11 cellular contexts compared by ENCODE assay signal in the genomic region with DNA sequence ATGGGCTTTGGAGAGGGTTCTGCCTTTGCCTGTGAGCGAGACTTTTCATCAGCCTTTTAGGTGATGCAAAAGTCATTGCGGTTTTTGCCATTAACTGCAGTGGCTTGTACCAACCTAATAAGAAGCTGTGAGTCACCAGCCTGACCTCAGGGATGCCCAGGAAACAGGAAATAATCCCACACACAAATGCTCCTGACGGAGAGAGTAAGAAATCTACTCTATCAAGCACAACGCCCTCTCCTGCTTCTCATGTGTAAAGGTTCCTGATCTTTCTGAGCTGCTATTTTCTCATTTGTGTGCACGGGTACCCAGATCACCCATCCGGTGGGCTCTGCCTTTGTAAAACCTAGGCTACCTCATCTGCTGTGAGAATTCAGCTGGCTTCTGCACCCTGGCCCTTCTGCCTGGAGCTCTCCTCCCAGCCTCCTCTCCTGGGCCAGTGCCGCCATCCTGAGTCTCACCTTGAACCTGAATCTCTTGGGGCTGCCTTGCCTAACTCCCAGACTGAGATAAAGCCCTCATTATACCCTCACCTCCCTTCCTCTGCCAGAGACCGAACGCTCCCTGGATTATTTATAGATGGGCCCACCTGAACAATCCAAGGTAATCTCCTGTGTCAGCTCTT.
DNase-seq lines count a peak whose midpoint lies in the region; TF ChIP-seq lines count a peak whose summit lies in the region.
"Had no signal": no experiment of that assay in that cellular context is flagged by ENCODE, and none has a peak within 500 bp of the region (broad histone marks: within the 10 kb centered on the region; RNA-seq: fewer than 3 reads in every experiment).

No MANE protein-coding gene starts in this region.

- POLR2A ChIA-PET in CD8-positive, alpha-beta memory T cell (lab: Charles Lee): no interaction called here

- H3K27ac Mint-ChIP-seq in activated naive CD4-positive, alpha-beta T cell treated with anti-CD3 and anti-CD28 coated beads, Interleukin-2, amount 10 ng/mL, durations not matched to agents 7 days and 5 days: no peak overlapping the region
- no peak overlapping the region for H3K27ac Mint-ChIP-seq in CD8-positive, alpha-beta memory T cell

- H3K9me3 Mint-ChIP-seq in activated naive CD4-positive, alpha-beta T cell treated with anti-CD3 and anti-CD28 coated beads, Interleukin-2, amount 10 ng/mL, durations not matched to agents 7 days and 5 days: peaks cover 3% of the 10 kb centered on the region
- peaks cover 0 to 4% (median 0%) of the 10 kb centered on the region in 5 donors for H3K9me3 Mint-ChIP-seq in CD8-positive, alpha-beta memory T cell

- no peaks in the 10 kb centered on the region for H3K27me3 ChIP-seq in H7 (ENCODE audit: control insufficient read depth, insufficient read depth, low read length)
- no peaks in the 10 kb centered on the region for H3K27me3 ChIP-seq in CD8-positive, alpha-beta memory T cell (ENCODE audit: insufficient read depth, low read length, poor library complexity, severe bottlenecking)

- DNase-seq in H7 (peak; percentile 63), OCI-M1 (lab: John Stamatoyannopoulos, UW) (peak; percentile 24), epithelial cell of proximal tubule (ENCODE audit: low read depth) (peak; percentile 55), renal cortical epithelial cell (ENCODE audit: low read depth) (peak; percentile 88), NCI-H446 (lab: John Stamatoyannopoulos, UW) (no peak), GF-D8 (lab: John Stamatoyannopoulos, UW) (no peak)
- DNase-seq in activated naive CD4-positive, alpha-beta T cell treated with anti-CD3 and anti-CD28 coated beads, Interleukin-2, amount 10 ng/mL, durations not matched to agents 7 days and 5 days: no peak
- DNase-seq in CD8-positive, alpha-beta memory T cell: no peak

- H3K36me3 ChIP-seq in H7 (replicated peaks; ENCODE audit: control insufficient read depth, insufficient read depth, low read length): no peaks in the 10 kb centered on the region
- no peaks in the 10 kb centered on the region for H3K36me3 ChIP-seq in CD8-positive, alpha-beta memory T cell (ENCODE audit: insufficient read depth, low read length)
- H3K36me3 ChIP-seq: adrenal gland had no signal

- no peak overlapping the region for H3K4me3 Mint-ChIP-seq in activated naive CD4-positive, alpha-beta T cell treated with anti-CD3 and anti-CD28 coated beads, Interleukin-2, amount 10 ng/mL, durations not matched to agents 7 days and 5 days
- H3K4me3 Mint-ChIP-seq in CD8-positive, alpha-beta memory T cell: no peak overlapping the region

- H3K9me3 ChIP-seq in CD8-positive, alpha-beta memory T cell (ENCODE audit: low read length): no peaks in the 10 kb centered on the region
- H3K9me3 ChIP-seq: adrenal gland had no signal

- no peaks in the 10 kb centered on the region for H3K4me1 ChIP-seq in CD8-positive, alpha-beta memory T cell (ENCODE audit: insufficient read depth, low read length)
- H3K4me1 ChIP-seq: adrenal gland had no signal

- peak; percentile 41 for TF ChIP-seq CTCF in epithelial cell of proximal tubule (conservative IDR thresholded peaks at IDR 0.05; ENCODE audit: low read depth, low read length)

- CTCF ChIA-PET in activated naive CD4-positive, alpha-beta T cell treated with anti-CD3 and anti-CD28 coated beads, Interleukin-2, amount 10 ng/mL, durations not matched to agents 7 days and 5 days (lab: Charles Lee): no interaction called here
- CTCF ChIA-PET in CD8-positive, alpha-beta memory T cell (lab: Charles Lee): no interaction called here

- no peak overlapping the region for H3K27ac ChIP-seq in CD8-positive, alpha-beta memory T cell (ENCODE audit: low read depth, low read length)
- H3K27ac ChIP-seq: adrenal gland, SK-N-MC had no signal

- H3K36me3 Mint-ChIP-seq in activated naive CD4-positive, alpha-beta T cell treated with anti-CD3 and anti-CD28 coated beads, Interleukin-2, amount 10 ng/mL, durations not matched to agents 7 days and 5 days: no peaks in the 10 kb centered on the region
- peaks cover 0 to 3% (median 0%) of the 10 kb centered on the region in 3 donors for H3K36me3 Mint-ChIP-seq in CD8-positive, alpha-beta memory T cell

- H3K4me3 ChIP-seq in H7 (ENCODE audit: insufficient read depth, low read depth, low read length) (no peak overlapping the region), epithelial cell of proximal tubule (ENCODE audit: low read depth, low read length) (no peak overlapping the region)
- no peak overlapping the region for H3K4me3 ChIP-seq in CD8-positive, alpha-beta memory T cell (ENCODE audit: low read length)
- H3K4me3 ChIP-seq: adrenal gland, lung, SK-N-MC had no signal

- no peaks in the 10 kb centered on the region for H3K4me1 Mint-ChIP-seq in activated naive CD4-positive, alpha-beta T cell treated with anti-CD3 and anti-CD28 coated beads, Interleukin-2, amount 10 ng/mL, durations not matched to agents 7 days and 5 days
- H3K4me1 Mint-ChIP-seq in CD8-positive, alpha-beta memory T cell: no peaks in the 10 kb centered on the region

- H3K27me3 Mint-ChIP-seq in activated naive CD4-positive, alpha-beta T cell treated with anti-CD3 and anti-CD28 coated beads, Interleukin-2, amount 10 ng/mL, durations not matched to agents 7 days and 5 days: peaks cover 11% of the 10 kb centered on the region
- peaks cover 13 to 27% of the 10 kb centered on the region in 2 donors for H3K27me3 Mint-ChIP-seq in CD8-positive, alpha-beta memory T cell

Comparison
In these comparisons a context has a peak if more than half of its experiments do, and no peak if none do; other contexts are left out.
1. DNase-seq: peak in H7 (single experiment), OCI-M1 (single experiment), epithelial cell of proximal tubule (single experiment) and renal cortical epithelial cell (single experiment); none in NCI-H446 (0 of 2), GF-D8 (single experiment), activated naive CD4-positive, alpha-beta T cell treated with anti-CD3 and anti-CD28 coated beads, Interleukin-2, amount 10 ng/mL, durations not matched to agents 7 days and 5 days (single experiment) and CD8-positive, alpha-beta memory T cell (0 of 5).